23 cellular contexts compared by ENCODE assay signal in genomic region chr20:46913329-46914044, GRCh38. TPM values are rescaled to one million over a fixed set of nuclear protein-coding genes. Genes with fewer than 3 reads are reported as not detected.
"Had no signal": no experiment of that assay in that cellular context is flagged by ENCODE, and none has a peak within 500 bp of the region (broad histone marks: within the 10 kb centered on the region; RNA-seq: fewer than 3 reads in every experiment).

No MANE protein-coding gene starts in this region.

- H3K27me3 ChIP-seq: neural progenitor cell, pancreas had no signal

- H3K36me3 ChIP-seq: heart right ventricle, lower lobe of right lung, neural progenitor cell, pancreas had no signal

- H2AFZ ChIP-seq: neural progenitor cell had no signal

- H3K4me2 ChIP-seq: neural progenitor cell, smooth muscle cell had no signal

- H3K4me1 ChIP-seq: heart right ventricle, lower lobe of right lung, neural progenitor cell, pancreas had no signal

- H3K4me3 ChIP-seq: coronary artery, heart right ventricle, lower lobe of right lung, neural progenitor cell, pancreas, smooth muscle cell had no signal

- DNase-seq: effector memory CD4-positive, alpha-beta T cell; heart right ventricle; hypothalamus; kidney glomerular epithelial cell; lower lobe of right lung; natural killer cell; nucleus accumbens; pancreas; right cardiac atrium; stimulated activated CD4-positive, alpha-beta T cell treated with anti-CD3 and anti-CD28 coated beads, Interleukin-2, amount 100 ng/mL, for 48 hours; stimulated activated naive CD4-positive, alpha-beta T cell treated with Interleukin-2 at 50 U/mL for 16 hours; trophoblast cell had no signal

- H3K9ac ChIP-seq: neural progenitor cell had no signal

- ATAC-seq: esophagus mucosa, heart right ventricle, left lobe of liver, lower lobe of right lung, natural killer cell, pancreas, right cardiac atrium had no signal

- H3K27ac ChIP-seq: coronary artery, heart right ventricle, lower lobe of right lung, neural progenitor cell, pancreas had no signal

- H3K9me3 ChIP-seq: lower lobe of right lung, pancreas had no signal

- FAIRE-seq: endometrium, frontal cortex, islet of Langerhans, pancreas had no signal

RNA-seq across cellular contexts. Expression of gene EYA2, which starts 18.8 kb away (rescaled TPM):
- total RNA-seq: dermis microvascular lymphatic vessel endothelial cell, glomerular endothelial cell, myocyte had no signal
